Comparison of ENCODE assay signal across 9 cellular contexts in genomic region chr14:26841920-26842741, GRCh38.
DNase-seq lines count a peak whose midpoint lies in the region; ATAC-seq and TF ChIP-seq lines count a peak whose summit lies in the region.
"Had no signal": no experiment of that assay in that cellular context is flagged by ENCODE, and none has a peak within 500 bp of the region (broad histone marks: within the 10 kb centered on the region; RNA-seq: fewer than 3 reads in every experiment).

No MANE protein-coding gene starts in this region.

- WGBS in body of pancreas, 2 donors = 6 to 22% methylated on average over 3 of the region's 3 CpGs
- WGBS in upper lobe of left lung, 2 donors = 49 to 53% methylated on average over 3 of the region's 3 CpGs

- TF ChIP-seq EP300 in upper lobe of left lung (IDR thresholded peaks at IDR 0.05) = peak in 2 of 4 donors; percentile 75 to 95

- TF ChIP-seq CTCF in body of pancreas (IDR thresholded peaks at IDR 0.05) (no peak), upper lobe of left lung (IDR thresholded peaks at IDR 0.05) (no peak)

- TF ChIP-seq POLR2A in body of pancreas (IDR thresholded peaks at IDR 0.05) (peak in 1 of 3 donors; percentile 15), upper lobe of left lung (IDR thresholded peaks at IDR 0.05) (no peak)

- peaks cover 57% of the 10 kb centered on the region for H3K4me1 ChIP-seq in body of pancreas
- H3K4me1 ChIP-seq in upper lobe of left lung = peaks cover 0 to 14% (median 5%) of the 10 kb centered on the region in 4 donors

- intact Hi-C loops in body of pancreas (cut with DNase I) (no loop called here), left colon (cut with DNase I, micrococcal nuclease) (no loop called here)

- H3K27ac ChIP-seq in body of pancreas (peak overlapping the region; percentile 72 to 91 (median 76)), upper lobe of left lung (peak overlapping the region; percentile 40 to 78 (median 68))
- H3K27ac ChIP-seq: 22Rv1 had no signal

- H3K36me3 ChIP-seq in body of pancreas (replicated peaks in 1 of 2; ENCODE audit: insufficient read depth in 1 of 2, low read depth in 2 of 2) (no peaks in the 10 kb centered on the region), upper lobe of left lung (no peaks in the 10 kb centered on the region)

- H3K9me3 ChIP-seq in body of pancreas (no peaks in the 10 kb centered on the region), upper lobe of left lung (no peaks in the 10 kb centered on the region)

- H3K4me3 ChIP-seq in body of pancreas = no peak overlapping the region
- no peak overlapping the region for H3K4me3 ChIP-seq in upper lobe of left lung

- ATAC-seq in body of pancreas (peak; percentile 97), left colon (peak; percentile 35), upper lobe of left lung (ENCODE audit: low FRiP score in 2 of 2) (peak; percentile 94 to 96)

- H3K27me3 ChIP-seq in body of pancreas (no peaks in the 10 kb centered on the region), upper lobe of left lung (no peaks in the 10 kb centered on the region)

- DNase-seq in DMS 273 (lab: John Stamatoyannopoulos, UW; ENCODE audit: unreplicated experiment) (peak; percentile 9), DMS 273 treated with DMSO at 0.1 percent for 48 hours (lab: John Stamatoyannopoulos, UW) (no peak), body of pancreas (peak; percentile 58 to 84 (median 74)), left colon (peak; percentile 4 to 37), upper lobe of left lung (peak in 1 of 2 donors; percentile 66), SKM-1 treated with dmso at 0.1 percent for 144 hours (lab: John Stamatoyannopoulos, UW; ENCODE audit: unreplicated experiment) (no peak)
- DNase-seq in stimulated activated CD4-positive, alpha-beta T cell treated with anti-CD3 and anti-CD28 coated beads, Interleukin-2, amount 100 ng/mL, for 48 hours = no peak
- DNase-seq in activated CD8-positive, alpha-beta memory T cell treated with anti-CD3 and anti-CD28 coated beads, Interleukin-2, amount 50 U/mL, for 4 hours = no peak

Comparison
In these comparisons a context has a peak if more than half of its experiments do, and no peak if none do; other contexts are left out.
1. DNase-seq: peak in DMS 273 (single experiment), body of pancreas (4 of 4) and left colon (2 of 2); none in DMS 273 treated with DMSO at 0.1 percent for 48 hours (single experiment), stimulated activated CD4-positive, alpha-beta T cell treated with anti-CD3 and anti-CD28 coated beads, Interleukin-2, amount 100 ng/mL, for 48 hours (0 of 2), SKM-1 treated with dmso at 0.1 percent for 144 hours (single experiment) and activated CD8-positive, alpha-beta memory T cell treated with anti-CD3 and anti-CD28 coated beads, Interleukin-2, amount 50 U/mL, for 4 hours (single experiment).
2. ATAC-seq: peak in every context shown above with its lines; median percentile 97 in body of pancreas; 95 in upper lobe of left lung; 35 in left colon.